8 cellular contexts compared by ENCODE assay signal in genomic region chr6:15879372-15880261, GRCh38.
DNase-seq lines count a peak whose midpoint lies in the region; ATAC-seq lines count a peak whose summit lies in the region.

No MANE protein-coding gene starts in this region.

- peak; percentile 87 for DNase-seq in NCI-H2171 treated with DMSO at 0.1 percent for 48 hours (lab: John Stamatoyannopoulos, UW)
- peak; percentile 35 for DNase-seq in activated CD8-positive, alpha-beta memory T cell treated with anti-CD3 and anti-CD28 coated beads, Interleukin-2, amount 50 U/mL, for 4 hours
- DNase-seq in germinal center (ENCODE audit: low spot score) = peak; percentile 43
- DNase-seq in stimulated activated CD4-positive, alpha-beta T cell treated with anti-CD3 and anti-CD28 coated beads, Interleukin-4, amount 100 ng/mL, for 24 hours = peak; percentile 55
- DNase-seq in NCI-H1048 (lab: John Stamatoyannopoulos, UW) = no peak
- no peak for DNase-seq in NCI-H187 treated with DMSO at 0.1 percent for 48 hours (lab: John Stamatoyannopoulos, UW)

- ATAC-seq in GM18502 (IDR thresholded peaks at IDR 0.05; ENCODE audit: poor library complexity, unreplicated experiment) (peak; percentile 76), HG02852 (IDR thresholded peaks at IDR 0.05; ENCODE audit: unreplicated experiment) (peak; percentile 60)

Comparison
In these comparisons a context has a peak if more than half of its experiments do, and no peak if none do; other contexts are left out.
1. DNase-seq: peak in NCI-H2171 treated with DMSO at 0.1 percent for 48 hours (single experiment), activated CD8-positive, alpha-beta memory T cell treated with anti-CD3 and anti-CD28 coated beads, Interleukin-2, amount 50 U/mL, for 4 hours (single experiment), germinal center (single experiment) and stimulated activated CD4-positive, alpha-beta T cell treated with anti-CD3 and anti-CD28 coated beads, Interleukin-4, amount 100 ng/mL, for 24 hours (single experiment); none in NCI-H1048 (single experiment) and NCI-H187 treated with DMSO at 0.1 percent for 48 hours (single experiment).